ENCODE assay signal across 8 cellular contexts in the genomic region with DNA sequence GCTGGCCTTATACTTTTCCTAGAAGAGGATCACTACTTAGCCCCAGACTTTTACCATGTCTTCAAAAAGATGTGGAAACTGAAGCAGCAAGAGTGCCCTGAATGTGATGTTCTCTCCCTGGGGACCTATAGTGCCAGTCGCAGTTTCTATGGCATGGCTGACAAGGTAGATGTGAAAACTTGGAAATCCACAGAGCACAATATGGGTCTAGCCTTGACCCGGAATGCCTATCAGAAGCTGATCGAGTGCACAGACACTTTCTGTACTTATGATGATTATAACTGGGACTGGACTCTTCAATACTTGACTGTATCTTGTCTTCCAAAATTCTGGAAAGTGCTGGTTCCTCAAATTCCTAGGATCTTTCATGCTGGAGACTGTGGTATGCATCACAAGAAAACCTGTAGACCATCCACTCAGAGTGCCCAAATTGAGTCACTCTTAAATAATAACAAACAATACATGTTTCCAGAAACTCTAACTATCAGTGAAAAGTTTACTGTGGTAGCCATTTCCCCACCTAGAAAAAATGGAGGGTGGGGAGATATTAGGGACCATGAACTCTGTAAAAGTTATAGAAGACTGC. TPM values are rescaled to one million over a fixed set of nuclear protein-coding genes. Genes with fewer than 3 reads are reported as not detected.
A peak's percentile ranks its signal among the peaks of the same experiment; 100 is the strongest.
DNase-seq lines count a peak whose midpoint lies in the region; ATAC-seq and TF ChIP-seq lines count a peak whose summit lies in the region.

No MANE protein-coding gene starts in this region.

- TF ChIP-seq POLR2A in adrenal gland (IDR thresholded peaks at IDR 0.05): no peak

- 9 to 54% (median 37%) methylated on average over 3 of the region's 3 CpGs for WGBS in adrenal gland, 4 donors

- H3K27me3 ChIP-seq in cardiac muscle cell: no peaks in the 10 kb centered on the region
- H3K27me3 ChIP-seq in adrenal gland: no peaks in the 10 kb centered on the region
- H3K27me3 ChIP-seq in lower lobe of right lung (ENCODE audit: low read depth): no peaks in the 10 kb centered on the region
- H3K27me3 ChIP-seq in upper lobe of right lung: no peaks in the 10 kb centered on the region

- ATAC-seq in Right ventricle myocardium superior (ENCODE audit: poor library complexity) (no peak), lower lobe of right lung (no peak), upper lobe of right lung (no peak), esophagus mucosa (no peak)

- H3K27ac ChIP-seq in cardiac muscle cell (no peak overlapping the region), adrenal gland (peak overlapping the region in 4 of 5 donors; percentile 15 to 97 (median 92)), lower lobe of right lung (no peak overlapping the region), upper lobe of right lung (no peak overlapping the region)

- DNase-seq in cardiac muscle cell (ENCODE audit: low read depth in 1 of 2, low spot score in 1 of 2) (no peak), Right ventricle myocardium superior (no peak), adrenal gland (no peak), lower lobe of right lung (no peak), upper lobe of right lung (no peak), NCI-H526 treated with DMSO at 0.1 percent for 48 hours (lab: John Stamatoyannopoulos, UW) (no peak), cerebellar nuclear complex (lab: John Stamatoyannopoulos, UW) (no peak)

- no peaks in the 10 kb centered on the region for H3K9me3 ChIP-seq in cardiac muscle cell (ENCODE audit: low read depth)
- H3K9me3 ChIP-seq in adrenal gland (replicated peaks in 1 of 3): no peaks in the 10 kb centered on the region
- no peaks in the 10 kb centered on the region for H3K9me3 ChIP-seq in lower lobe of right lung
- no peaks in the 10 kb centered on the region for H3K9me3 ChIP-seq in upper lobe of right lung

- H3K4me3 ChIP-seq in cardiac muscle cell: peak overlapping the region; percentile 83
- H3K4me3 ChIP-seq in adrenal gland: peak overlapping the region in 2 of 4 donors; percentile 65 to 70
- H3K4me3 ChIP-seq in lower lobe of right lung: peak overlapping the region; percentile 86
- peak overlapping the region; percentile 90 for H3K4me3 ChIP-seq in upper lobe of right lung

- peaks cover 19% of the 10 kb centered on the region for H3K4me1 ChIP-seq in cardiac muscle cell (ENCODE audit: low read depth)
- peaks cover 18 to 53% of the 10 kb centered on the region in 2 donors for H3K4me1 ChIP-seq in adrenal gland (replicated peaks in 1 of 2)
- H3K4me1 ChIP-seq in lower lobe of right lung: peaks cover 43% of the 10 kb centered on the region
- H3K4me1 ChIP-seq in upper lobe of right lung: peaks cover 30% of the 10 kb centered on the region

- H3K36me3 ChIP-seq in cardiac muscle cell (peaks cover 9% of the 10 kb centered on the region), adrenal gland (replicated peaks in 1 of 2) (peaks cover 0 to 25% of the 10 kb centered on the region in 2 donors), lower lobe of right lung (peaks cover 32% of the 10 kb centered on the region), upper lobe of right lung (peaks cover 29% of the 10 kb centered on the region)

- intact Hi-C loops in Right ventricle myocardium superior (cut with DNase I) (no loop called here), adrenal gland (cut with DNase I) (no loop called here), lower lobe of right lung (cut with DNase I) (no loop called here), upper lobe of right lung (cut with DNase I) (no loop called here)

- TF ChIP-seq CTCF in cardiac muscle cell (IDR thresholded peaks at IDR 0.05; ENCODE audit: low read depth, low read length) (no peak), adrenal gland (IDR thresholded peaks at IDR 0.05) (no peak), lower lobe of right lung (IDR thresholded peaks at IDR 0.05) (no peak), upper lobe of right lung (IDR thresholded peaks at IDR 0.05) (no peak)

RNA-seq across cellular contexts. Expression of a gene that starts 1.5 kb away (rescaled TPM):
- total RNA-seq in cardiac muscle cell: 45.3 and 48.5 TPM in 2 replicates
- polyA plus RNA-seq in cardiac muscle cell: 35.2 and 35.9 TPM in 2 replicates
- total RNA-seq in Right ventricle myocardium superior: 9.4 TPM
- total RNA-seq in adrenal gland: 10 to 100 TPM; 35.8 to 87.8 (median 48.7) TPM
- polyA plus RNA-seq in adrenal gland: 10 to 100 TPM; 10.3 to 76.1 (median 15.2) TPM
- 24.1 TPM for total RNA-seq in lower lobe of right lung
- 27.1 TPM for total RNA-seq in upper lobe of right lung
- total RNA-seq in esophagus mucosa: 15.1 TPM

RNA-seq across cellular contexts. Expression of a gene that starts 1.7 kb away (rescaled TPM):
- total RNA-seq in cardiac muscle cell (165 and 197 TPM in 2 replicates), Right ventricle myocardium superior (112 TPM), adrenal gland (100 to 1,000 TPM; 191 to 362 (median 258) TPM), lower lobe of right lung (153 TPM), upper lobe of right lung (157 TPM), esophagus mucosa (129 TPM)
- polyA plus RNA-seq in cardiac muscle cell (185 and 208 TPM in 2 replicates), adrenal gland (100 to 1,000 TPM; 248 to 705 (median 567) TPM)

RNA-seq across cellular contexts. Expression of a gene that starts 12.9 kb away (rescaled TPM):
- 28.0 and 28.9 TPM in 2 replicates for total RNA-seq in cardiac muscle cell
- polyA plus RNA-seq in cardiac muscle cell: 26.0 and 34.9 TPM in 2 replicates
- total RNA-seq in Right ventricle myocardium superior: 6.1 TPM
- total RNA-seq in adrenal gland: 10 to 100 TPM in 3 of 8 donors, 1 to 10 TPM in 5; 6.9 to 11.7 (median 9.4) TPM
- polyA plus RNA-seq in adrenal gland: 1 to 10 TPM; 4.2 to 5.4 (median 4.2) TPM
- 6.8 TPM for total RNA-seq in lower lobe of right lung
- 5.6 TPM for total RNA-seq in upper lobe of right lung
- total RNA-seq in esophagus mucosa: 5.7 TPM

RNA-seq across cellular contexts. Expression of a gene that starts 23.4 kb away (rescaled TPM):
- total RNA-seq in cardiac muscle cell (10.0 and 11.2 TPM in 2 replicates), Right ventricle myocardium superior (5.1 TPM), adrenal gland (10 to 100 TPM in 4 of 8 donors, 1 to 10 TPM in 4; 7.4 to 20.9 (median 10.1) TPM), lower lobe of right lung (9.0 TPM), upper lobe of right lung (6.0 TPM), esophagus mucosa (10.3 TPM)
- polyA plus RNA-seq in cardiac muscle cell (22.8 and 29.5 TPM in 2 replicates), adrenal gland (10 to 100 TPM in 1 of 3 donors, 1 to 10 TPM in 2; 4.7 to 10.3 (median 5.7) TPM)

RNA-seq across cellular contexts. Expression of a gene that starts 35.9 kb away (rescaled TPM):
- total RNA-seq in cardiac muscle cell: 498 and 2,037 TPM in 2 replicates
- polyA plus RNA-seq in cardiac muscle cell: 1,089 and 1,188 TPM in 2 replicates
- 966 TPM for total RNA-seq in Right ventricle myocardium superior
- 1,000 to 10,000 TPM; 1,022 to 6,627 (median 1,416) TPM for total RNA-seq in adrenal gland
- 1,000 to 10,000 TPM in 2 of 3 donors, 100 to 1,000 TPM in 1; 922 to 1,466 (median 1,304) TPM for polyA plus RNA-seq in adrenal gland
- total RNA-seq in lower lobe of right lung: 1,209 TPM
- total RNA-seq in upper lobe of right lung: 1,185 TPM
- total RNA-seq in esophagus mucosa: 1,410 TPM

Comparison
In these comparisons a context has a peak if more than half of its experiments do, and no peak if none do; other contexts are left out.
1. H3K27ac ChIP-seq: peak in adrenal gland (4 of 5); none in cardiac muscle cell (single experiment), lower lobe of right lung (single experiment) and upper lobe of right lung (single experiment).